In the genomic region with DNA sequence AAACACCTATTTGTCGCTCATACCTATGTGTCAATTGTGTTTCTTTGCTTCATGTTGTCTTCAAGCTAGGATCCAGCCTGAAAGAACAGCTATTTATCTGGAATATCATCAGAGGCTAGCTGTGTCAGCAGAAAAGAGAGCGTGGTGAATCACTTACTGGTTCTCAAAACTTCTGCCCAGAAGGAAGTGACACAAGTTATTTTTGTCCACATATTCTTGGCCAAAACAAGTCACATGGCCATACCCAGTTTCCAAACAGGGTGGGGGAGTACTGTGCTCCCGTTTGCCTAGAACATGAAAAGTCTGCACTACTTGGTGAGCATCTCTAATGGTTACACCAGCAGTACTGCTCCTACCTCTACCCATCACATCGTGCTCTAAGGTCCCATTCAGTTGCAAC, we compare ENCODE assay signal across 9 cellular contexts.
DNase-seq lines count a peak whose midpoint lies in the region; ATAC-seq and TF ChIP-seq lines count a peak whose summit lies in the region.
"Had no signal": no experiment of that assay in that cellular context is flagged by ENCODE, and none has a peak within 500 bp of the region (broad histone marks: within the 10 kb centered on the region; RNA-seq: fewer than 3 reads in every experiment).

No MANE protein-coding gene starts in this region.

- no peak overlapping the region for H4K8ac ChIP-seq in H9 (replicated peaks; ENCODE audit: insufficient read length, low read depth, low read length)

- peak overlapping the region in 6 of 11 experiments; percentile 44 to 82 (median 68); a peak in 11 of 22 replicates for H3K27ac ChIP-seq in BLaER1 treated with 17β-estradiol and CSF1 and Interleukin-3, amounts not matched to agents 10 nM and 100 nM
- H3K27ac ChIP-seq in H9 (ENCODE audit: insufficient read length, low read depth, low read length): no peak overlapping the region
- peak overlapping the region; percentile 36 for H3K27ac ChIP-seq in right cardiac atrium (ENCODE audit: low read length)
- H3K27ac ChIP-seq: cardiac muscle cell had no signal

- CTCF ChIA-PET in HEK293T (lab: Yijun Ruan, JAX): no interaction called here

- H3K27me3 ChIP-seq in BLaER1 treated with 17β-estradiol and CSF1 and Interleukin-3, amounts not matched to agents 10 nM and 100 nM: no peaks in the 10 kb centered on the region
- no peaks in the 10 kb centered on the region for H3K27me3 ChIP-seq in H9 (ENCODE audit: insufficient read depth, low read length)
- H3K27me3 ChIP-seq in right cardiac atrium (ENCODE audit: control insufficient read depth, insufficient read depth): no peaks in the 10 kb centered on the region
- H3K27me3 ChIP-seq: cardiac muscle cell had no signal

- H3K14ac ChIP-seq in H9 (ENCODE audit: insufficient read depth, low read length): 0 out of 2 replicates have a peak overlapping the region, but pooled peaks have one; percentile 42

- H3K23ac ChIP-seq in H9 (ENCODE audit: insufficient read length, low read depth, low read length): no peak overlapping the region

- ATAC-seq in right cardiac atrium: peak; percentile 88 to 94

- no peak overlapping the region for H2AK5ac ChIP-seq in H9 (ENCODE audit: insufficient read length, low read length)

- peak overlapping the region; percentile 11 to 73 (median 55); a peak in 20 of 22 replicates for H3K4me2 ChIP-seq in BLaER1 treated with 17β-estradiol and CSF1 and Interleukin-3, amounts not matched to agents 10 nM and 100 nM
- no peak overlapping the region for H3K4me2 ChIP-seq in H9 (ENCODE audit: insufficient read depth, insufficient read length, low read length)

- H3K4ac ChIP-seq in H9 (ENCODE audit: low read depth, low read length): no peak overlapping the region

- no peaks in the 10 kb centered on the region for H3K79me1 ChIP-seq in H9 (ENCODE audit: insufficient read depth, low read depth, low read length, poor library complexity, severe bottlenecking)

- POLR2A ChIA-PET in HEK293T (lab: Yijun Ruan, JAX): no interaction called here

- no peak overlapping the region for H2BK5ac ChIP-seq in H9 (ENCODE audit: insufficient read length, low read length)

- H2BK120ac ChIP-seq in H9 (ENCODE audit: low read depth, low read length, poor library complexity, severe bottlenecking): no peak overlapping the region

- no peak overlapping the region for H3K4me3 ChIP-seq in BLaER1 treated with 17β-estradiol and CSF1 and Interleukin-3, amounts not matched to agents 10 nM and 100 nM
- no peak overlapping the region for H3K4me3 ChIP-seq in right cardiac atrium (ENCODE audit: low read length)
- H3K4me3 ChIP-seq: cardiac muscle cell had no signal

- H3K27me3 Mint-ChIP-seq in H9 (ENCODE audit: low read depth): peaks cover 4% of the 10 kb centered on the region; the same call in 1 of the 2 replicates

- H4K5ac ChIP-seq in H9 (ENCODE audit: insufficient read length, low read depth, low read length): no peak overlapping the region

- WGBS in H9 (ENCODE audit: extremely low coverage, insufficient read length, low lambda C conversion rate): no CpG with 5 or more reads among the region's 4 CpGs
- 32% methylated on average over 4 of the region's 4 CpGs for WGBS in right cardiac atrium

- H3T11ph ChIP-seq in H9 (ENCODE audit: low read length): no peak overlapping the region

- H3K9me3 ChIP-seq in BLaER1 treated with 17β-estradiol and CSF1 and Interleukin-3, amounts not matched to agents 10 nM and 100 nM (replicated peaks in 1 of 11): peaks cover 0 to 7% (median 0%) of the 10 kb centered on the region in 11 experiments; a peak in 3 of 22 replicates
- H3K9me3 ChIP-seq in H9 (ENCODE audit: control insufficient read depth, low read depth, low read length): no peaks in the 10 kb centered on the region
- no peaks in the 10 kb centered on the region for H3K9me3 ChIP-seq in right cardiac atrium (ENCODE audit: control insufficient read depth, low read length)

- H2BK12ac ChIP-seq in H9 (ENCODE audit: insufficient read length, low read depth, low read length): no peak overlapping the region

- H2BK20ac ChIP-seq in H9 (ENCODE audit: low read depth, low read length, poor library complexity, severe bottlenecking): no peak overlapping the region

- peaks cover 0 to 8% (median 0%) of the 10 kb centered on the region in 3 experiments; a peak in 3 of 7 replicates for H3K36me3 Mint-ChIP-seq in H9 (ENCODE audit: insufficient read depth in 1 of 3, low read depth in 3 of 3)

- peak overlapping the region in 4 of 11 experiments; percentile 23 to 63 (median 42); a peak in 4 of 22 replicates for H3K9ac ChIP-seq in BLaER1 treated with 17β-estradiol and CSF1 and Interleukin-3, amounts not matched to agents 10 nM and 100 nM
- no peak overlapping the region for H3K9ac ChIP-seq in H9 (ENCODE audit: extremely low read depth, insufficient read length, low read length)

- no peak for TF ChIP-seq CTCF in H9 (conservative IDR thresholded peaks at IDR 0.05)

- no peak overlapping the region for H3K27ac Mint-ChIP-seq in H9

- H3K4me3 Mint-ChIP-seq in H9: no peak overlapping the region

- H4K91ac ChIP-seq in H9 (ENCODE audit: insufficient read length, low read depth, low read length): no peak overlapping the region

- H2AFZ ChIP-seq in H9 (ENCODE audit: low read length): no peak overlapping the region

- H3K56ac ChIP-seq in H9 (ENCODE audit: insufficient read length, low read depth, low read length): no peak overlapping the region

- no peaks in the 10 kb centered on the region for H3K36me3 ChIP-seq in BLaER1 treated with 17β-estradiol and CSF1 and Interleukin-3, amounts not matched to agents 10 nM and 100 nM
- H3K36me3 ChIP-seq: cardiac muscle cell had no signal

- H4K20me1 ChIP-seq in BLaER1 treated with 17β-estradiol and CSF1 and Interleukin-3, amounts not matched to agents 10 nM and 100 nM: no peaks in the 10 kb centered on the region
- H4K20me1 ChIP-seq in H9 (ENCODE audit: control insufficient read depth, insufficient read depth, insufficient read length): no peaks in the 10 kb centered on the region

- H3K9me3 Mint-ChIP-seq in H9: peaks cover 6% of the 10 kb centered on the region in 2 experiments; a peak in 3 of 5 replicates

- H3K79me2 ChIP-seq in H9 (ENCODE audit: insufficient read depth, low read length): no peaks in the 10 kb centered on the region

- intact Hi-C loops in right cardiac atrium (cut with DNase I): no loop called here

- no peaks in the 10 kb centered on the region for H3K23me2 ChIP-seq in H9 (ENCODE audit: insufficient read length, low read depth, low read length, poor library complexity, severe bottlenecking)

- H3K4me1 Mint-ChIP-seq in H9: peaks cover 7 to 17% of the 10 kb centered on the region in 2 experiments

- H3K4me1 ChIP-seq in BLaER1 treated with 17β-estradiol and CSF1 and Interleukin-3, amounts not matched to agents 10 nM and 100 nM: peaks cover 7 to 53% (median 12%) of the 10 kb centered on the region in 10 experiments; a peak in 19 of 20 replicates
- H3K4me1 ChIP-seq in H9 (ENCODE audit: insufficient read depth, low read length) (no peaks in the 10 kb centered on the region), right cardiac atrium (ENCODE audit: control insufficient read depth, insufficient read depth, low read length) (peaks cover 4% of the 10 kb centered on the region)

- H2BK15ac ChIP-seq in H9 (ENCODE audit: low read depth, low read length): no peak overlapping the region

- DNase-seq in H9: no peak
- peak; percentile 48 for DNase-seq in RPMI7951 (ENCODE audit: low read depth)
- DNase-seq in right cardiac atrium: peak; percentile 21 to 46 (median 30)
- DNase-seq in HEK293T (ENCODE audit: extremely low spot score): no peak
- no peak for DNase-seq in NCI-H2107 treated with DMSO at 0.1 percent for 48 hours (lab: John Stamatoyannopoulos, UW; ENCODE audit: unreplicated experiment)
- no peak for DNase-seq in SW480 (ENCODE audit: low spot score)
- DNase-seq in OCI-M2 (lab: John Stamatoyannopoulos, UW; ENCODE audit: unreplicated experiment): no peak

- H3K18ac ChIP-seq in H9 (ENCODE audit: insufficient read length, low read depth, low read length): no peak overlapping the region

TF ChIP-seq in HEK293T, 16 proteins besides CTCF, POLR2A, EP300 and RAD21:
- no peak for TF ChIP-seq SP1 (IDR thresholded peaks at IDR 0.05)
- no peak for TF ChIP-seq TARDBP (IDR thresholded peaks at IDR 0.05)
- no peak for TF ChIP-seq SUZ12 (IDR thresholded peaks at IDR 0.05)
- no peak for TF ChIP-seq ELF4 (IDR thresholded peaks at IDR 0.05)
- no peak for TF ChIP-seq L3MBTL2 (conservative IDR thresholded peaks at IDR 0.05)
- no peak for TF ChIP-seq FOXM1 (IDR thresholded peaks at IDR 0.05; ENCODE audit: borderline replicate concordance)
- no peak for TF ChIP-seq NFRKB (IDR thresholded peaks at IDR 0.05)
- no peak for TF ChIP-seq CTBP1 (IDR thresholded peaks at IDR 0.05; ENCODE audit: borderline replicate concordance)
- TF ChIP-seq LEF1 (IDR thresholded peaks at IDR 0.05; ENCODE audit: borderline replicate concordance): no peak
- TF ChIP-seq BHLHE40 (IDR thresholded peaks at IDR 0.05; ENCODE audit: borderline replicate concordance): no peak
- TF ChIP-seq, protein P1, sequence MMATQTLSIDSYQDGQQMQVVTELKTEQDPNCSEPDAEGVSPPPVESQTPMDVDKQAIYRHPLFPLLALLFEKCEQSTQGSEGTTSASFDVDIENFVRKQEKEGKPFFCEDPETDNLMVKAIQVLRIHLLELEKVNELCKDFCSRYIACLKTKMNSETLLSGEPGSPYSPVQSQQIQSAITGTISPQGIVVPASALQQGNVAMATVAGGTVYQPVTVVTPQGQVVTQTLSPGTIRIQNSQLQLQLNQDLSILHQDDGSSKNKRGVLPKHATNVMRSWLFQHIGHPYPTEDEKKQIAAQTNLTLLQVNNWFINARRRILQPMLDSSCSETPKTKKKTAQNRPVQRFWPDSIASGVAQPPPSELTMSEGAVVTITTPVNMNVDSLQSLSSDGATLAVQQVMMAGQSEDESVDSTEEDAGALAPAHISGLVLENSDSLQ (IDR thresholded peaks at IDR 0.05): no peak
- no peak for TF ChIP-seq ARNT (IDR thresholded peaks at IDR 0.05)
- no peak for TF ChIP-seq HDGF (IDR thresholded peaks at IDR 0.05; ENCODE audit: borderline replicate concordance)
- no peak for TF ChIP-seq FOXK2 (IDR thresholded peaks at IDR 0.05)
- TF ChIP-seq ZNF384 (IDR thresholded peaks at IDR 0.05): no peak
- no peak for TF ChIP-seq FOXA1 (IDR thresholded peaks at IDR 0.05)
TF ChIP-seq in HEK293T: peak in this region for 0.

Comparison
In these comparisons a context has a peak if more than half of its experiments do, and no peak if none do; other contexts are left out.
1. DNase-seq: peak in RPMI7951 (single experiment) and right cardiac atrium (3 of 3); none in H9 (single experiment), HEK293T (single experiment), NCI-H2107 treated with DMSO at 0.1 percent for 48 hours (single experiment), SW480 (single experiment) and OCI-M2 (single experiment).